ENCODE assay signal across 21 cellular contexts in the genomic region with DNA sequence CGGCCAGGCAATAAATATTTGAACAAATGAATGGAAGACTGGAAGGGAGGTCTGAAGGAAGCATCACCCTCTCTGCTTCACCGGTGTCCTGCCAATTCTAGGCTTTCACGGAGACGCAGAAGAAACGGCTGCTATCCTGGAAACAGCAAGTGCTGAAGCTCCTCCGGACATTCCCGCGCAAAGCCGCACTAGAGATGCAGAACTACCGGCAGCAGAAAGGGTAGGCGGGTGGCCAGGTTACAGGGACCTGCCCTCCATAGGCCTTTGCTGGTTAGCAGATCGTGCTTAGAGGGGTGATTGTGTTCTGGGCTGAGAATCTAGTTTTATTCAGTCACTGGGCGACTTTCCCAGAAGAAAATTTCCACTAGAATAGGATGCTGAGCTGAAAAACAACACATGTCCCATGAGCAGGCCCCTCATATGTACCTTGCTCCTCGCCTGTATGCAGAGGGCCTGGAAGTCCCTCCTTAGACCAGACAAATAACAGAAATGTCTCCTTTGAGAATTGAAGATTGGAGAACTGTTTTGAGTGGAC. TPM values are rescaled to one million over a fixed set of nuclear protein-coding genes. Genes with fewer than 3 reads are reported as not detected.
DNase-seq lines count a peak whose midpoint lies in the region; ATAC-seq, FAIRE-seq and TF ChIP-seq lines count a peak whose summit lies in the region.
"Had no signal": no experiment of that assay in that cellular context is flagged by ENCODE, and none has a peak within 500 bp of the region (broad histone marks: within the 10 kb centered on the region; RNA-seq: fewer than 3 reads in every experiment).

No MANE protein-coding gene starts in this region.

- H3K27me3 ChIP-seq in layer of hippocampus (ENCODE audit: control insufficient read depth, insufficient read depth, low read length) (no peaks in the 10 kb centered on the region), lower lobe of right lung (ENCODE audit: low read depth) (no peaks in the 10 kb centered on the region), small intestine (ENCODE audit: control insufficient read depth in 2 of 2, insufficient read depth in 2 of 2, low read length in 2 of 2) (no peaks in the 10 kb centered on the region)
- H3K27me3 ChIP-seq: BLaER1 treated with 17β-estradiol and CSF1 and Interleukin-3, amounts not matched to agents 10 nM and 100 nM had no signal

- no peak overlapping the region for H3K4me3 Mint-ChIP-seq in stimulated activated memory B cell treated with anti-CD40 and anti-IgM and Interleukin-4, amounts not matched to agents 10 μg/mL and 1 μg/mL and 100 μg/mL, for 72 hours
- no peak overlapping the region for H3K4me3 Mint-ChIP-seq in activated CD8-positive, alpha-beta T cell treated with anti-CD3 and anti-CD28 coated beads for 36 hours
- H3K4me3 Mint-ChIP-seq: CD8-positive, alpha-beta memory T cell had no signal

- 91 to 97% (median 95%) methylated on average over 14 of the region's 14 CpGs for WGBS in small intestine, 3 donors

- intact Hi-C loops in activated CD8-positive, alpha-beta T cell treated with anti-CD3 and anti-CD28 coated beads for 36 hours (cut with micrococcal nuclease), result no loop called here
- intact Hi-C loops in lower lobe of right lung (cut with DNase I), result no loop called here

- CTCF ChIA-PET in activated CD8-positive, alpha-beta T cell treated with anti-CD3 and anti-CD28 coated beads for 36 hours (lab: Charles Lee), result no interaction called here

- H3K4me1 ChIP-seq in lower lobe of right lung (no peaks in the 10 kb centered on the region), small intestine (ENCODE audit: control insufficient read depth in 2 of 2, insufficient read depth in 1 of 2, low read depth in 1 of 2, low read length in 1 of 2) (no peaks in the 10 kb centered on the region)

- H3K36me3 ChIP-seq in lower lobe of right lung, result peaks cover 100% of the 10 kb centered on the region
- peaks cover 9 to 29% of the 10 kb centered on the region in 2 donors for H3K36me3 ChIP-seq in small intestine (ENCODE audit: control insufficient read depth in 2 of 2, insufficient read depth in 2 of 2, low read length in 2 of 2)

- H3K27ac Mint-ChIP-seq in stimulated activated memory B cell treated with anti-CD40 and anti-IgM and Interleukin-4, amounts not matched to agents 10 μg/mL and 1 μg/mL and 100 μg/mL, for 72 hours, result peak overlapping the region; percentile 30
- no peak overlapping the region for H3K27ac Mint-ChIP-seq in activated CD8-positive, alpha-beta T cell treated with anti-CD3 and anti-CD28 coated beads for 36 hours

- H3K9me3 Mint-ChIP-seq in stimulated activated memory B cell treated with anti-CD40 and anti-IgM and Interleukin-4, amounts not matched to agents 10 μg/mL and 1 μg/mL and 100 μg/mL, for 72 hours, result no peaks in the 10 kb centered on the region
- no peaks in the 10 kb centered on the region for H3K9me3 Mint-ChIP-seq in activated CD8-positive, alpha-beta T cell treated with anti-CD3 and anti-CD28 coated beads for 36 hours
- H3K9me3 Mint-ChIP-seq: CD8-positive, alpha-beta memory T cell had no signal

- POLR2A ChIA-PET in activated CD8-positive, alpha-beta T cell treated with anti-CD3 and anti-CD28 coated beads for 36 hours (lab: Charles Lee), result interaction anchor here (0.7 to 1.8 kb wide), 2 partner anchors 11 to 160 kb away, joined by 3 to 4 read pairs; partner anchors contain the start of genes MED29 and PAF1

- H3K4me3 ChIP-seq in lower lobe of right lung, result no peak overlapping the region
- H3K4me3 ChIP-seq in small intestine (ENCODE audit: low read depth in 1 of 2, low read length in 2 of 2), result no peak overlapping the region
- H3K4me3 ChIP-seq: BLaER1 treated with 17β-estradiol and CSF1 and Interleukin-3, amounts not matched to agents 10 nM and 100 nM; GM23248 had no signal

- TF ChIP-seq CTCF in activated CD8-positive, alpha-beta T cell treated with anti-CD3 and anti-CD28 coated beads for 36 hours (IDR thresholded peaks at IDR 0.05), result no peak
- no peak for TF ChIP-seq CTCF in lower lobe of right lung (IDR thresholded peaks at IDR 0.05)

- no peaks in the 10 kb centered on the region for H3K27me3 Mint-ChIP-seq in stimulated activated memory B cell treated with anti-CD40 and anti-IgM and Interleukin-4, amounts not matched to agents 10 μg/mL and 1 μg/mL and 100 μg/mL, for 72 hours
- no peaks in the 10 kb centered on the region for H3K27me3 Mint-ChIP-seq in activated CD8-positive, alpha-beta T cell treated with anti-CD3 and anti-CD28 coated beads for 36 hours
- H3K27me3 Mint-ChIP-seq: CD8-positive, alpha-beta memory T cell had no signal

- peaks cover 74% of the 10 kb centered on the region for H3K36me3 Mint-ChIP-seq in stimulated activated memory B cell treated with anti-CD40 and anti-IgM and Interleukin-4, amounts not matched to agents 10 μg/mL and 1 μg/mL and 100 μg/mL, for 72 hours
- H3K36me3 Mint-ChIP-seq in activated CD8-positive, alpha-beta T cell treated with anti-CD3 and anti-CD28 coated beads for 36 hours (ENCODE audit: low read depth), result peaks cover 11% of the 10 kb centered on the region

- DNase-seq in Ammon's horn (ENCODE audit: low spot score) (peak; percentile 54), lower lobe of right lung (no peak), SKM-1 treated with dmso at 0.1 percent for 144 hours (lab: John Stamatoyannopoulos, UW; ENCODE audit: unreplicated experiment) (no peak), small intestine (no peak)
- no peak for DNase-seq in activated CD8-positive, alpha-beta T cell treated with anti-CD3 and anti-CD28 coated beads for 36 hours
- DNase-seq: 8988T; CD8-positive, alpha-beta memory T cell; DND-41; GM23248; NCI-H1417; NCI-H1930; NCI-H446; NCI-H69; NK-92 treated with Interleukin-12 subunit alpha and Interleukin-12 subunit beta, amount 100 ng/mL, for 24 hours; SIG-M5 had no signal

- no peak for FAIRE-seq in small intestine (lab: Jason Lieb, UNC)
- FAIRE-seq: G401.6 had no signal

- peaks cover 2% of the 10 kb centered on the region for H3K4me1 Mint-ChIP-seq in stimulated activated memory B cell treated with anti-CD40 and anti-IgM and Interleukin-4, amounts not matched to agents 10 μg/mL and 1 μg/mL and 100 μg/mL, for 72 hours
- H3K4me1 Mint-ChIP-seq in activated CD8-positive, alpha-beta T cell treated with anti-CD3 and anti-CD28 coated beads for 36 hours (ENCODE audit: low read depth), result no peaks in the 10 kb centered on the region
- H3K4me1 Mint-ChIP-seq: CD8-positive, alpha-beta memory T cell had no signal

- no peaks in the 10 kb centered on the region for H3K9me3 ChIP-seq in lower lobe of right lung
- no peaks in the 10 kb centered on the region for H3K9me3 ChIP-seq in small intestine (ENCODE audit: control insufficient read depth, low read depth)
- H3K9me3 ChIP-seq: BLaER1 treated with 17β-estradiol and CSF1 and Interleukin-3, amounts not matched to agents 10 nM and 100 nM had no signal

- H3K27ac ChIP-seq in angular gyrus (ENCODE audit: low read depth, low read length), result peak overlapping the region; percentile 80
- H3K27ac ChIP-seq in layer of hippocampus (ENCODE audit: low read depth, low read length), result peak overlapping the region; percentile 39
- no peak overlapping the region for H3K27ac ChIP-seq in lower lobe of right lung
- no peak overlapping the region for H3K27ac ChIP-seq in small intestine (ENCODE audit: low read depth in 1 of 2, low read length in 1 of 2)
- H3K27ac ChIP-seq: BLaER1 treated with 17β-estradiol and CSF1 and Interleukin-3, amounts not matched to agents 10 nM and 100 nM; GM23248 had no signal

- no peak for ATAC-seq in stimulated activated memory B cell treated with anti-CD40 and anti-IgM and Interleukin-4, amounts not matched to agents 10 μg/mL and 1 μg/mL and 100 μg/mL, for 72 hours
- ATAC-seq in activated CD8-positive, alpha-beta T cell treated with anti-CD3 and anti-CD28 coated beads for 36 hours, result no peak
- ATAC-seq in lower lobe of right lung, result no peak
- ATAC-seq: HCT116 had no signal

RNA-seq across cellular contexts. Expression of gene PAF1, which starts 11.0 kb away (rescaled TPM):
- 10 to 100 TPM; 35.5 to 36.5 TPM for total RNA-seq in activated CD8-positive, alpha-beta T cell treated with anti-CD3 and anti-CD28 coated beads for 36 hours
- 33.7 TPM for total RNA-seq in lower lobe of right lung
- polyA plus RNA-seq in small intestine, result 10 to 100 TPM; 32.9 to 39.2 (median 36.5) TPM

RNA-seq across cellular contexts. Expression of gene MED29, which starts 11.2 kb away (rescaled TPM):
- total RNA-seq in activated CD8-positive, alpha-beta T cell treated with anti-CD3 and anti-CD28 coated beads for 36 hours, result 10 to 100 TPM; 19.5 to 19.8 TPM
- 33.1 TPM for total RNA-seq in lower lobe of right lung
- polyA plus RNA-seq in small intestine, result 10 to 100 TPM; 20.3 to 29.3 (median 21.9) TPM

RNA-seq across cellular contexts. Expression of gene ZFP36, which starts 26.7 kb away (rescaled TPM):
- 10 to 100 TPM; 74.6 to 80.3 TPM for total RNA-seq in activated CD8-positive, alpha-beta T cell treated with anti-CD3 and anti-CD28 coated beads for 36 hours
- 208 TPM for total RNA-seq in lower lobe of right lung
- polyA plus RNA-seq in small intestine, result 100 to 1,000 TPM; 104 to 222 (median 167) TPM

RNA-seq across cellular contexts. Expression of gene PLEKHG2, which starts 32.5 kb away (rescaled TPM):
- 10 to 100 TPM; 35.9 to 42.8 TPM for total RNA-seq in activated CD8-positive, alpha-beta T cell treated with anti-CD3 and anti-CD28 coated beads for 36 hours
- 24.7 TPM for total RNA-seq in lower lobe of right lung
- 1 to 10 TPM; 1.9 to 6.5 (median 6.1) TPM for polyA plus RNA-seq in small intestine

RNA-seq across cellular contexts. Expression of gene SAMD4B, which starts 37.7 kb away (rescaled TPM):
- total RNA-seq in activated CD8-positive, alpha-beta T cell treated with anti-CD3 and anti-CD28 coated beads for 36 hours, result 10 to 100 TPM; 35.5 to 37.1 TPM
- 74.4 TPM for total RNA-seq in lower lobe of right lung
- polyA plus RNA-seq in small intestine, result 10 to 100 TPM; 37.8 to 63.9 (median 49.6) TPM

Comparison
In these comparisons a context has a peak if more than half of its experiments do, and no peak if none do; other contexts are left out.
1. H3K27ac ChIP-seq: peak in angular gyrus (single experiment) and layer of hippocampus (single experiment); none in lower lobe of right lung (single experiment) and small intestine (0 of 2).